Comparison of ENCODE assay signal across 1 cellular context in the genomic region with DNA sequence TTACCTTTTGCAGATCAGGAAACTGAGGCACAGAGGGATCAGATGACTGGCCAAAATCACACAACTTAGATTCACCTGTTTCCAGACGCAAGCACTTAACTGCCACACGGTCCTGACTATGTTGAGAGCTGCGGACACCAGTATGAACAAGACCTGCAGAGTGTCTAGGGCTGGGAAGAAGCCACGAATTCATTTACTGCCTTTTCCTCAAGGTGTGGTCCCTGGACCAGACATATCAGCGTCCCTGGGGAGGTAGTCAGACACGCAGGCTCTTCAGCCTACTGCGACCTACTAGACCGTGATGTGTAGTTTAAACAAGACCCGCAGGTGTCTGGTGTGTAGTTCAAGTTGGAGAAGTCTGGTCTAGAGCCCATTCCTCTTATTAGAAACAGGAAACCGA.
TF ChIP-seq lines count a peak whose summit lies in the region.

No MANE protein-coding gene starts in this region.

TF ChIP-seq in H1, 55 proteins besides CTCF, POLR2A, EP300 and RAD21:
- no peak for TF ChIP-seq SIN3A (conservative IDR thresholded peaks at IDR 0.05 in 1 of 2, IDR thresholded peaks at IDR 0.05 in 1 of 2; ENCODE audit: low read depth in 1 of 2, low read length in 2 of 2)
- TF ChIP-seq ZNF274 (IDR thresholded peaks at IDR 0.05; ENCODE audit: borderline replicate concordance, extremely low read depth, low read length), result no peak
- no peak for TF ChIP-seq CBX5 (IDR thresholded peaks at IDR 0.05; ENCODE audit: low read depth, low read length)
- no peak for TF ChIP-seq TAF1 (IDR thresholded peaks at IDR 0.05; ENCODE audit: low read depth, low read length)
- TF ChIP-seq, protein P1, sequence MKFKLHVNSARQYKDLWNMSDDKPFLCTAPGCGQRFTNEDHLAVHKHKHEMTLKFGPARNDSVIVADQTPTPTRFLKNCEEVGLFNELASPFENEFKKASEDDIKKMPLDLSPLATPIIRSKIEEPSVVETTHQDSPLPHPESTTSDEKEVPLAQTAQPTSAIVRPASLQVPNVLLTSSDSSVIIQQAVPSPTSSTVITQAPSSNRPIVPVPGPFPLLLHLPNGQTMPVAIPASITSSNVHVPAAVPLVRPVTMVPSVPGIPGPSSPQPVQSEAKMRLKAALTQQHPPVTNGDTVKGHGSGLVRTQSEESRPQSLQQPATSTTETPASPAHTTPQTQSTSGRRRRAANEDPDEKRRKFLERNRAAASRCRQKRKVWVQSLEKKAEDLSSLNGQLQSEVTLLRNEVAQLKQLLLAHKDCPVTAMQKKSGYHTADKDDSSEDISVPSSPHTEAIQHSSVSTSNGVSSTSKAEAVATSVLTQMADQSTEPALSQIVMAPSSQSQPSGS (IDR thresholded peaks at IDR 0.05; ENCODE audit: low read length), result no peak
- TF ChIP-seq HDAC2 (IDR thresholded peaks at IDR 0.05; ENCODE audit: borderline replicate concordance in 1 of 2, low read depth in 2 of 2, low read length in 2 of 2), result no peak
- no peak for TF ChIP-seq TEAD4 (IDR thresholded peaks at IDR 0.05; ENCODE audit: low read depth, low read length)
- no peak for TF ChIP-seq SP4 (IDR thresholded peaks at IDR 0.05; ENCODE audit: low read length)
- no peak for TF ChIP-seq SP1 (IDR thresholded peaks at IDR 0.05; ENCODE audit: low read depth, low read length)
- TF ChIP-seq BACH1 (IDR thresholded peaks at IDR 0.05; ENCODE audit: low read length), result no peak
- no peak for TF ChIP-seq EGR1 (IDR thresholded peaks at IDR 0.05; ENCODE audit: borderline replicate concordance, low read depth, low read length)
- no peak for TF ChIP-seq RNF2 (IDR thresholded peaks at IDR 0.05; ENCODE audit: borderline replicate concordance, low read depth, low read length, missing control alignments, poor library complexity, severe bottlenecking)
- no peak for TF ChIP-seq GTF2F1 (IDR thresholded peaks at IDR 0.05; ENCODE audit: borderline replicate concordance, low read depth, low read length)
- TF ChIP-seq CEBPB (IDR thresholded peaks at IDR 0.05; ENCODE audit: low read depth, low read length), result no peak
- no peak for TF ChIP-seq TCF12 (IDR thresholded peaks at IDR 0.05; ENCODE audit: low read depth, low read length)
- TF ChIP-seq CBX8 (IDR thresholded peaks at IDR 0.05; ENCODE audit: borderline replicate concordance, low read depth, low read length), result no peak
- TF ChIP-seq BCL11A (IDR thresholded peaks at IDR 0.05; ENCODE audit: low read depth in 2 of 2, low read length in 2 of 2), result no peak
- TF ChIP-seq CHD2 (IDR thresholded peaks at IDR 0.05; ENCODE audit: low read length), result no peak
- TF ChIP-seq FOSL1 (IDR thresholded peaks at IDR 0.05; ENCODE audit: insufficient read depth, low read depth, low read length), result no peak
- no peak for TF ChIP-seq POU5F1 (IDR thresholded peaks at IDR 0.05; ENCODE audit: low read depth, low read length)
